Comparison of ENCODE assay signal across 1 cellular context in genomic region chr14:85634205-85634604, GRCh38.
TF ChIP-seq lines count a peak whose summit lies in the region.

No MANE protein-coding gene starts in this region.

TF ChIP-seq in WTC11, 78 proteins besides CTCF, POLR2A, EP300 and RAD21 (continued from another document):
- TF ChIP-seq STAT6 (CRISPR knock-in tag; conservative IDR thresholded peaks at IDR 0.05; ENCODE audit: low read depth): no peak
- no peak for TF ChIP-seq ATF3 (CRISPR knock-in tag; conservative IDR thresholded peaks at IDR 0.05)
- TF ChIP-seq MYBL2 (CRISPR knock-in tag; IDR thresholded peaks at IDR 0.05): no peak
